Comparison of ENCODE assay signal across 1 cellular context in the genomic region with DNA sequence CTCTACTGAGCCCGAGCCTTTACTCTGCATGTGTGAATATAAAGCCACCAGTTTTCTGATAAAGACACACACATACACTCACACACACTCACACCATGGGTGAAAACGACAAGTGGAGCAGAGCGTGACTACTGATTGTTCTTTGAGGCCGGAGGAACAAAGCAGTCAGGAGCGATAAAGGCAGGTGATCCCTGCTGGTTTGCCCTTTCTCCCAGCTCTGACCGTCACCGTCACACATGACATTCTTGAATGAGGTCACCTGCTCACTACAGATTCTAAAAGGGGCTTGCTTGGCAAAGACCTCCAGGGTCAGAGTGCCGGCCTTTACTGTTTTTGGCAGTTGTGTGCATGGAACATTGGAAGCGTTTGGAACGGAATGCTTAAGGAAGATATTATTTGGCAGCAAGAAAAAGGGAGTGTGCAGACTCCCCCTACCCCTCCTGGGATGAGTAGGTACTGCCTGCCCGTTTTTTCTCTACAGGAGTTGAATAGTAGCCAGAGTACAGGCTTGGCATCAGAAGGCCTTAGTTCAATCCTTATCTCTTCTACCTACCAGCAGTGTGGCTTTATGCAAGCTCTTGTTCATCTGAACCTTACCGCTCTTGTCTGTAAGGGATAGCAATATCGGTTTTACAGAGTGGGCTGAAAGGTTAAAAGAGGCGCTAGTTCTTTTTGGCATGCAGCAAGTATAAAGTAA.
TF ChIP-seq lines count a peak whose summit lies in the region.

No MANE protein-coding gene starts in this region.

TF ChIP-seq in HepG2, 621 proteins besides CTCF, POLR2A, EP300 and RAD21 (continued from another document):
- TF ChIP-seq, protein P1, sequence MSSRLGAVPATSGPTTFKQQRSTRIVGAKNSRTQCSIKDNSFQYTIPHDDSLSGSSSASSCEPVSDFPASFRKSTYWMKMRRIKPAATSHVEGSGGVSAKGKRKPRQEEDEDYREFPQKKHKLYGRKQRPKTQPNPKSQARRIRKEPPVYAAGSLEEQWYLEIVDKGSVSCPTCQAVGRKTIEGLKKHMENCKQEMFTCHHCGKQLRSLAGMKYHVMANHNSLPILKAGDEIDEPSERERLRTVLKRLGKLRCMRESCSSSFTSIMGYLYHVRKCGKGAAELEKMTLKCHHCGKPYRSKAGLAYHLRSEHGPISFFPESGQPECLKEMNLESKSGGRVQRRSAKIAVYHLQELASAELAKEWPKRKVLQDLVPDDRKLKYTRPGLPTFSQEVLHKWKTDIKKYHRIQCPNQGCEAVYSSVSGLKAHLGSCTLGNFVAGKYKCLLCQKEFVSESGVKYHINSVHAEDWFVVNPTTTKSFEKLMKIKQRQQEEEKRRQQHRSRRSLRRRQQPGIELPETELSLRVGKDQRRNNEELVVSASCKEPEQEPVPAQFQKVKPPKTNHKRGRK (CRISPR knock-in tag; IDR thresholded peaks at IDR 0.05): no peak
- TF ChIP-seq RFX1 (IDR thresholded peaks at IDR 0.05) (no peak), ZNF7 (CRISPR knock-in tag; IDR thresholded peaks at IDR 0.05) (no peak), GFI1 (CRISPR knock-in tag; IDR thresholded peaks at IDR 0.05; ENCODE audit: borderline replicate concordance) (no peak), PPARG (CRISPR knock-in tag; conservative IDR thresholded peaks at IDR 0.05) (no peak), MTA1 (CRISPR knock-in tag; IDR thresholded peaks at IDR 0.05; ENCODE audit: borderline replicate concordance) (no peak), ZIK1 (CRISPR knock-in tag; IDR thresholded peaks at IDR 0.05; ENCODE audit: borderline replicate concordance, low read depth) (no peak), KMT2A (CRISPR knock-in tag; IDR thresholded peaks at IDR 0.05) (no peak), ARID2 (CRISPR knock-in tag; IDR thresholded peaks at IDR 0.05; ENCODE audit: borderline replicate concordance) (no peak), ZNF629 (CRISPR knock-in tag; conservative IDR thresholded peaks at IDR 0.05) (no peak), SSRP1 (CRISPR knock-in tag; IDR thresholded peaks at IDR 0.05) (no peak), ZSCAN20 (CRISPR knock-in tag; IDR thresholded peaks at IDR 0.05; ENCODE audit: borderline replicate concordance) (no peak)
- TF ChIP-seq, protein P2, sequence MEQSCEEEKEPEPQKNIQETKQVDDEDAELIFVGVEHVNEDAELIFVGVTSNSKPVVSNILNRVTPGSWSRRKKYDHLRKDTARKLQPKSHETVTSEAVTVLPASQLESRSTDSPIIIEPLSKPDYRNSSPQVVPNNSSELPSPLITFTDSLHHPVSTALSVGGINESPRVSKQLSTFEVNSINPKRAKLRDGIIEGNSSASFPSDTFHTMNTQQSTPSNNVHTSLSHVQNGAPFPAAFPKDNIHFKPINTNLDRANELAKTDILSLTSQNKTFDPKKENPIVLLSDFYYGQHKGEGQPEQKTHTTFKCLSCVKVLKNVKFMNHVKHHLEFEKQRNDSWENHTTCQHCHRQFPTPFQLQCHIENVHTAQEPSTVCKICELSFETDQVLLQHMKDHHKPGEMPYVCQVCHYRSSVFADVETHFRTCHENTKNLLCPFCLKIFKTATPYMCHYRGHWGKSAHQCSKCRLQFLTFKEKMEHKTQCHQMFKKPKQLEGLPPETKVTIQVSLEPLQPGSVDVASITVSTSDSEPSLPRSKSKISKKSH (CRISPR knock-in tag; IDR thresholded peaks at IDR 0.05; ENCODE audit: borderline replicate concordance): no peak
- TF ChIP-seq, protein P3, sequence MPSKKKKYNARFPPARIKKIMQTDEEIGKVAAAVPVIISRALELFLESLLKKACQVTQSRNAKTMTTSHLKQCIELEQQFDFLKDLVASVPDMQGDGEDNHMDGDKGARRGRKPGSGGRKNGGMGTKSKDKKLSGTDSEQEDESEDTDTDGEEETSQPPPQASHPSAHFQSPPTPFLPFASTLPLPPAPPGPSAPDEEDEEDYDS (CRISPR knock-in tag; IDR thresholded peaks at IDR 0.05): no peak
